Comparison of ENCODE assay signal across 8 cellular contexts in the genomic region with DNA sequence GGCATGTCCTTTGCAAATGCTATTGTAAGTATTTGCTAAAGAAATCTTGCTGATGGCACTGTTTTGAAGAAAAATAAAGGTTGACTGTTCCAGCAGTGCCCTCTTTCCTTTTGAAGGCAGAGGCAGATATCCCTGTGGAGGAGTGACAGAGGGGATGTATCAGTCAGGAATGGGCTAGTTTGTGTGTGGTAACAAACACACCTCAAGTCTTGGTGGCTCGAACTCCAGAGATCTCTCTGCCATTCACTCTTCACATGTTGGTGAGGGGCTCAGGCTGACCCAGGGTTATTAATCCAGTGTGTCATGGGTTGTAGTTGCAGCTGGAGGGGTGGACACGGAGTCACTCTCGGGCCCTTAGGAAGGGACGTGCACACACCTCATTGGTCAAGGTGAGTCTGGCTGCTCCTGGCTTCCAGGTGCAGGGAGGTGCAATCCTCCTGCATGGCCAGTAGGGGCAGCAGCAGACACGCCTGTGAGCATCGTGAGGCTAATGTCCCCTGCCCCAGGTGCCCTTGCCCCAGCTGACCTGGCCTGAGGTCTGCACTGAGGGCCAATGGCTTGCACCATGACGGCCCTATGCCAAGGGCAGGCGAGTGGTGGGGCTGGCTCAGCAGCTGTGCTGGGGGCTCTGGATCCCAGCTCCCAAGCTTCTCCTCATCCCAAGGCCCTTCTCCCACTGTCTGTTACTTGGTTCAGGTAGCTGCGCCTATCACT.
A peak's percentile ranks its signal among the peaks of the same experiment; 100 is the strongest.
DNase-seq lines count a peak whose midpoint lies in the region; ATAC-seq and TF ChIP-seq lines count a peak whose summit lies in the region.

No MANE protein-coding gene starts in this region.

- H3K4me1 ChIP-seq in HCT116 (ENCODE audit: control insufficient read depth in 1 of 2, insufficient read depth in 2 of 2, low read length in 2 of 2) (no peaks in the 10 kb centered on the region), ascending aorta (no peaks in the 10 kb centered on the region), mucosa of descending colon (ENCODE audit: low read depth) (no peaks in the 10 kb centered on the region)

- peak; percentile 64 for TF ChIP-seq RAD21 in HCT116 (IDR thresholded peaks at IDR 0.05; ENCODE audit: low read depth)

- no peaks in the 10 kb centered on the region for H3K9me2 ChIP-seq in HCT116 (ENCODE audit: insufficient read depth)

- no peak for ATAC-seq in CD4-positive, alpha-beta T cell (ENCODE audit: poor library complexity)
- ATAC-seq in HCT116 (peak; percentile 96), mucosa of descending colon (peak; percentile 71), GM21423 (IDR thresholded peaks at IDR 0.05; ENCODE audit: unreplicated experiment) (no peak), HG03460 (IDR thresholded peaks at IDR 0.05; ENCODE audit: unreplicated experiment) (no peak), GM19324 (IDR thresholded peaks at IDR 0.05; ENCODE audit: low FRiP score, unreplicated experiment) (no peak)

- no peak for TF ChIP-seq POLR2A in HCT116 (IDR thresholded peaks at IDR 0.05; ENCODE audit: borderline replicate concordance, extremely low read depth, insufficient read depth, insufficient read length)

- H3K9me3 ChIP-seq in CD4-positive, alpha-beta T cell (ENCODE audit: control insufficient read depth, low read length), result no peaks in the 10 kb centered on the region
- peaks cover 0 to 5% of the 10 kb centered on the region in 2 experiments; a peak in 1 of 4 replicates for H3K9me3 ChIP-seq in HCT116 (ENCODE audit: control insufficient read depth in 1 of 2, insufficient read depth in 1 of 2, low read depth in 1 of 2, low read length in 2 of 2)
- H3K9me3 ChIP-seq in ascending aorta, result no peaks in the 10 kb centered on the region
- H3K9me3 ChIP-seq in mucosa of descending colon, result no peaks in the 10 kb centered on the region

- no peak overlapping the region for H3K4me3 Mint-ChIP-seq in CD4-positive, alpha-beta T cell

- H3K4me3 ChIP-seq in HCT116 (replicated peaks in 1 of 2; ENCODE audit: low read depth in 1 of 2, low read length in 2 of 2), result no peak overlapping the region
- no peak overlapping the region for H3K4me3 ChIP-seq in ascending aorta
- no peak overlapping the region for H3K4me3 ChIP-seq in mucosa of descending colon

- no peak overlapping the region for H3K4me2 ChIP-seq in HCT116 (ENCODE audit: low read length)

- H3K27ac ChIP-seq in CD4-positive, alpha-beta T cell (ENCODE audit: low read depth, low read length), result no peak overlapping the region
- H3K27ac ChIP-seq in HCT116 (ENCODE audit: low read depth, low read length) (no peak overlapping the region), ascending aorta (no peak overlapping the region)

- no peaks in the 10 kb centered on the region for H3K27me3 ChIP-seq in CD4-positive, alpha-beta T cell (ENCODE audit: control insufficient read depth, insufficient read depth, low read length)
- no peaks in the 10 kb centered on the region for H3K27me3 ChIP-seq in HCT116 (ENCODE audit: insufficient read depth, low read length)
- H3K27me3 ChIP-seq in ascending aorta, result no peaks in the 10 kb centered on the region

- TF ChIP-seq CTCF in CD4-positive, alpha-beta T cell (IDR thresholded peaks at IDR 0.05), result peak; percentile 30
- TF ChIP-seq CTCF in HCT116 (IDR thresholded peaks at IDR 0.05 in 2 of 3, conservative IDR thresholded peaks at IDR 0.05 in 1 of 3; ENCODE audit: borderline replicate concordance in 1 of 3, insufficient read depth in 1 of 3, low read depth in 2 of 3, low read length in 2 of 3) (peak; percentile 23 to 93 (median 76); a peak in 5 of 6 replicates), ascending aorta (IDR thresholded peaks at IDR 0.05) (peak in 2 of 3 experiments; percentile 27 to 46), mucosa of descending colon (IDR thresholded peaks at IDR 0.05) (peak; percentile 45)

- no TSS peak for BruUV-seq in HCT116 (replicated peaks; lab: Mats Ljungman, UMichigan)

- RAD21 ChIA-PET in HCT116 (lab: Charles Lee; ENCODE audit: low non-redundant PET in 1 of 2, low total read pairs in 2 of 2, uncharacterized antibody in 2 of 2, unreplicated experiment in 2 of 2), result interaction anchor here in 1 of 2 experiments (1.1 kb wide), 1 partner anchor 46 kb away, joined by 5 read pairs; no protein-coding TSS in a partner anchor

- no peak for DNase-seq in CD4-positive, alpha-beta T cell
- DNase-seq in HCT116 (ENCODE audit: low read depth, low spot score), result peak; percentile 39
- DNase-seq in ascending aorta (ENCODE audit: low spot score in 2 of 2), result no peak
- DNase-seq in mucosa of descending colon, result no peak
- no peak for DNase-seq in AG20443 (ENCODE audit: low spot score)

- H3K27ac Mint-ChIP-seq in CD4-positive, alpha-beta T cell, result no peak overlapping the region

- H3K9ac ChIP-seq in HCT116 (ENCODE audit: low read length), result no peak overlapping the region

- intact Hi-C loops in CD4-positive, alpha-beta T cell (cut with DNase I, micrococcal nuclease), result no loop called here
- intact Hi-C loops in HCT116 (cut with micrococcal nuclease), result no loop called here
- intact Hi-C loops in ascending aorta (cut with DNase I), result no loop called here
- intact Hi-C loops in mucosa of descending colon (cut with DNase I, micrococcal nuclease), result no loop called here

- H4K20me1 ChIP-seq in HCT116 (ENCODE audit: insufficient read depth), result no peaks in the 10 kb centered on the region

- H3K27me3 Mint-ChIP-seq in CD4-positive, alpha-beta T cell, result no peaks in the 10 kb centered on the region

- POLR2A ChIA-PET in CD4-positive, alpha-beta T cell (lab: Charles Lee), result no interaction called here
- POLR2A ChIA-PET in HCT116 (lab: Charles Lee), result no interaction called here

- no peaks in the 10 kb centered on the region for H3K79me2 ChIP-seq in HCT116 (ENCODE audit: insufficient read depth, low read length)

- no peaks in the 10 kb centered on the region for H3K36me3 Mint-ChIP-seq in CD4-positive, alpha-beta T cell (ENCODE audit: low read depth)

- no peaks in the 10 kb centered on the region for H3K9me3 Mint-ChIP-seq in CD4-positive, alpha-beta T cell

- H3K4me1 Mint-ChIP-seq in CD4-positive, alpha-beta T cell (ENCODE audit: low read depth), result no peaks in the 10 kb centered on the region

- no peaks in the 10 kb centered on the region for H3K36me3 ChIP-seq in HCT116 (ENCODE audit: control insufficient read depth in 1 of 2, insufficient read depth in 2 of 2, low read length in 2 of 2)
- no peaks in the 10 kb centered on the region for H3K36me3 ChIP-seq in ascending aorta
- H3K36me3 ChIP-seq in mucosa of descending colon (ENCODE audit: low read depth), result no peaks in the 10 kb centered on the region

- no peak overlapping the region for H2AFZ ChIP-seq in HCT116 (ENCODE audit: low read depth, low read length, poor library complexity, severe bottlenecking)

- CTCF ChIA-PET in CD4-positive, alpha-beta T cell (lab: Charles Lee), result no interaction called here
- CTCF ChIA-PET in HCT116 (lab: Charles Lee), result interaction anchor here (1.3 kb wide), 1 partner anchor 60 kb away, joined by 4 read pairs; no protein-coding TSS in a partner anchor

TF ChIP-seq in HCT116, 20 proteins besides CTCF, POLR2A, EP300 and RAD21:
- TF ChIP-seq, protein P1, sequence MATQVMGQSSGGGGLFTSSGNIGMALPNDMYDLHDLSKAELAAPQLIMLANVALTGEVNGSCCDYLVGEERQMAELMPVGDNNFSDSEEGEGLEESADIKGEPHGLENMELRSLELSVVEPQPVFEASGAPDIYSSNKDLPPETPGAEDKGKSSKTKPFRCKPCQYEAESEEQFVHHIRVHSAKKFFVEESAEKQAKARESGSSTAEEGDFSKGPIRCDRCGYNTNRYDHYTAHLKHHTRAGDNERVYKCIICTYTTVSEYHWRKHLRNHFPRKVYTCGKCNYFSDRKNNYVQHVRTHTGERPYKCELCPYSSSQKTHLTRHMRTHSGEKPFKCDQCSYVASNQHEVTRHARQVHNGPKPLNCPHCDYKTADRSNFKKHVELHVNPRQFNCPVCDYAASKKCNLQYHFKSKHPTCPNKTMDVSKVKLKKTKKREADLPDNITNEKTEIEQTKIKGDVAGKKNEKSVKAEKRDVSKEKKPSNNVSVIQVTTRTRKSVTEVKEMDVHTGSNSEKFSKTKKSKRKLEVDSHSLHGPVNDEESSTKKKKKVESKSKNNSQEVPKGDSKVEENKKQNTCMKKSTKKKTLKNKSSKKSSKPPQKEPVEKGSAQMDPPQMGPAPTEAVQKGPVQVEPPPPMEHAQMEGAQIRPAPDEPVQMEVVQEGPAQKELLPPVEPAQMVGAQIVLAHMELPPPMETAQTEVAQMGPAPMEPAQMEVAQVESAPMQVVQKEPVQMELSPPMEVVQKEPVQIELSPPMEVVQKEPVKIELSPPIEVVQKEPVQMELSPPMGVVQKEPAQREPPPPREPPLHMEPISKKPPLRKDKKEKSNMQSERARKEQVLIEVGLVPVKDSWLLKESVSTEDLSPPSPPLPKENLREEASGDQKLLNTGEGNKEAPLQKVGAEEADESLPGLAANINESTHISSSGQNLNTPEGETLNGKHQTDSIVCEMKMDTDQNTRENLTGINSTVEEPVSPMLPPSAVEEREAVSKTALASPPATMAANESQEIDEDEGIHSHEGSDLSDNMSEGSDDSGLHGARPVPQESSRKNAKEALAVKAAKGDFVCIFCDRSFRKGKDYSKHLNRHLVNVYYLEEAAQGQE (IDR thresholded peaks at IDR 0.05; ENCODE audit: low read depth), result no peak
- TF ChIP-seq CBX3 (IDR thresholded peaks at IDR 0.05; ENCODE audit: low read depth) (peak; percentile 71; the same call in 1 of the 2 replicates), EZH2phosphoT487 (IDR thresholded peaks at IDR 0.05; ENCODE audit: borderline replicate concordance) (no peak), FOSL1 (IDR thresholded peaks at IDR 0.05; ENCODE audit: low read depth) (no peak), SRF (IDR thresholded peaks at IDR 0.05; ENCODE audit: low read depth) (no peak), CEBPB (IDR thresholded peaks at IDR 0.05; ENCODE audit: low read depth) (no peak), YY1 (IDR thresholded peaks at IDR 0.05; ENCODE audit: extremely low read depth, insufficient replicate concordance, low read depth, low read length) (no peak), ELF1 (IDR thresholded peaks at IDR 0.05; ENCODE audit: borderline replicate concordance, low read depth) (no peak)
- TF ChIP-seq, protein P2, sequence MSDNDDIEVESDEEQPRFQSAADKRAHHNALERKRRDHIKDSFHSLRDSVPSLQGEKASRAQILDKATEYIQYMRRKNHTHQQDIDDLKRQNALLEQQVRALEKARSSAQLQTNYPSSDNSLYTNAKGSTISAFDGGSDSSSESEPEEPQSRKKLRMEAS (IDR thresholded peaks at IDR 0.05), result 0 out of 2 replicates have a peak, but pooled peaks have one; percentile 4

Comparison
In these comparisons a context has a peak if more than half of its experiments do, and no peak if none do; other contexts are left out.
1. ATAC-seq: peak in HCT116 (single experiment) and mucosa of descending colon (single experiment); none in CD4-positive, alpha-beta T cell (single experiment), GM21423 (single experiment), HG03460 (single experiment) and GM19324 (single experiment).
2. Peak in every context shown above with its lines, with median percentiles within 50 percentile points of each other: CTCF ChIP-seq.